17 cellular contexts compared by ENCODE assay signal in the genomic region with DNA sequence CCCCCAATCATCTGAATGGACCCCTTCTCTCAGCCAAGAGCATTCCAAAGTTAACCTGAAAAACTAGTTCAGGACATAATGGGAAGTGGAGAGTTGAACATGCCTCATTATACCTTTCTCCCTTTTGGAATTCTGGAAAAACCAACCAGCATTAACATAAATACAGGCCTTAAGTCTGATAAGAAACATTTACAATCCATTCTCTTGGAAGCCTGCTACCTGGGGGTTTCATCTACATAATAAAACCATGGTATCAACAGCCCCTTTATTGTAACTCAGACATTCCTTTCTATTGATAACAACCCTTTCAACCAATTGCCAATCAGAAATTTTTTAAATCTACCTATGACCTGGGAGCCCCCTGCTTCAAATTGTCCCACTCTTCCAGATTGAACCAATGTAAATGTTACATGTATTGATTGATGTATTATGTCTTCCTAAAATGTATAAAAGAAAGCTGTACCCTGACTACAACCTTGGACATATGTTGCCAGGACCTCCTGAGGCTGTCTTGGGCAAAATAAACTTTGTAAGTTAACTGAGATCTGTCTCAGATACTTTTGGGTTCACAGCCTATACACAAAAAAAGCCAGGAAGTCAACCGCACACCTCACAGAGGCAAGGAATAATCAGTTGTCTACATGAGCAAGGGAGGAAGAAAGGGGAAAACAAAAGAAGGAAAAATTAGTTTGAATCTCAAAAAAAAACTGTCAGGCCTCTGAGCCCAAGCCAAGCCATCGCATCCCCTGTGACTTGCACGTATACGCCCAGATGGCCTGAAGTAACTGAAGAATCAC. TPM values are rescaled to one million over a fixed set of nuclear protein-coding genes. Genes with fewer than 3 reads are reported as not detected.
A peak's percentile ranks its signal among the peaks of the same experiment; 100 is the strongest.
DNase-seq lines count a peak whose midpoint lies in the region; ATAC-seq and TF ChIP-seq lines count a peak whose summit lies in the region.
"Had no signal": no experiment of that assay in that cellular context is flagged by ENCODE, and none has a peak within 500 bp of the region (broad histone marks: within the 10 kb centered on the region; RNA-seq: fewer than 3 reads in every experiment).

No MANE protein-coding gene starts in this region.

- H3K9me3 Mint-ChIP-seq in WTC11 = no peaks in the 10 kb centered on the region; the same call in 1 of the 2 replicates
- H3K9me3 Mint-ChIP-seq: CD8-positive, alpha-beta T cell had no signal

- POLR2A ChIA-PET in WTC11 (lab: Charles Lee) = no interaction called here

- H3K36me3 ChIP-seq in H7 (replicated peaks; ENCODE audit: control insufficient read depth, insufficient read depth, low read length) = peaks cover 6% of the 10 kb centered on the region

- H3K36me3 Mint-ChIP-seq in WTC11 = peaks cover 45% of the 10 kb centered on the region
- H3K36me3 Mint-ChIP-seq: CD14-positive monocyte; CD8-positive, alpha-beta T cell had no signal

- H3K4me3 Mint-ChIP-seq in WTC11 = peak overlapping the region; percentile 99
- H3K4me3 Mint-ChIP-seq: CD14-positive monocyte; CD8-positive, alpha-beta T cell had no signal

- CTCF ChIA-PET in WTC11 (lab: Charles Lee) = no interaction called here

- ATAC-seq in WTC11 (peak; percentile 76), HG03378 (IDR thresholded peaks at IDR 0.05; ENCODE audit: unreplicated experiment) (no peak)
- ATAC-seq: CD8-positive, alpha-beta T cell; HCT116 had no signal

- DNase-seq in H7 = no peak
- no peak for DNase-seq in WTC11 (ENCODE audit: low spot score)
- DNase-seq in AG08396 (ENCODE audit: low spot score) = no peak
- no peak for DNase-seq in mucosa of gallbladder (ENCODE audit: low spot score)
- no peak for DNase-seq in cortex of kidney (lab: John Stamatoyannopoulos, UW)
- DNase-seq: CD8-positive, alpha-beta T cell; COR-L47; DMS153; DMS79 treated with DMSO at 0.1 percent for 48 hours; EL; GF-D8; GM23248; Karpas-422 had no signal

- H3K27ac Mint-ChIP-seq in WTC11 = peak overlapping the region; percentile 94
- H3K27ac Mint-ChIP-seq: CD14-positive monocyte; CD8-positive, alpha-beta T cell had no signal

- peaks cover 7% of the 10 kb centered on the region; the same call in 1 of the 2 replicates for H3K27me3 Mint-ChIP-seq in WTC11 (ENCODE audit: low read depth)

- peaks cover 59% of the 10 kb centered on the region for H3K4me1 Mint-ChIP-seq in WTC11
- H3K4me1 Mint-ChIP-seq: CD14-positive monocyte had no signal

- no peaks in the 10 kb centered on the region for H3K27me3 ChIP-seq in H7 (ENCODE audit: control insufficient read depth, insufficient read depth, low read length)

- H3K4me3 ChIP-seq in H7 (ENCODE audit: insufficient read depth, low read depth, low read length) (peak overlapping the region; percentile 10; the same call in 1 of the 2 replicates), iPS-11a (ENCODE audit: low read depth, low read length) (peak overlapping the region; percentile 18)
- H3K4me3 ChIP-seq: GM23248 had no signal

- no peak for TF ChIP-seq CTCF in WTC11 (IDR thresholded peaks at IDR 0.05)

TF ChIP-seq in WTC11, 78 proteins besides CTCF, POLR2A, EP300 and RAD21:
- TF ChIP-seq, protein P1, sequence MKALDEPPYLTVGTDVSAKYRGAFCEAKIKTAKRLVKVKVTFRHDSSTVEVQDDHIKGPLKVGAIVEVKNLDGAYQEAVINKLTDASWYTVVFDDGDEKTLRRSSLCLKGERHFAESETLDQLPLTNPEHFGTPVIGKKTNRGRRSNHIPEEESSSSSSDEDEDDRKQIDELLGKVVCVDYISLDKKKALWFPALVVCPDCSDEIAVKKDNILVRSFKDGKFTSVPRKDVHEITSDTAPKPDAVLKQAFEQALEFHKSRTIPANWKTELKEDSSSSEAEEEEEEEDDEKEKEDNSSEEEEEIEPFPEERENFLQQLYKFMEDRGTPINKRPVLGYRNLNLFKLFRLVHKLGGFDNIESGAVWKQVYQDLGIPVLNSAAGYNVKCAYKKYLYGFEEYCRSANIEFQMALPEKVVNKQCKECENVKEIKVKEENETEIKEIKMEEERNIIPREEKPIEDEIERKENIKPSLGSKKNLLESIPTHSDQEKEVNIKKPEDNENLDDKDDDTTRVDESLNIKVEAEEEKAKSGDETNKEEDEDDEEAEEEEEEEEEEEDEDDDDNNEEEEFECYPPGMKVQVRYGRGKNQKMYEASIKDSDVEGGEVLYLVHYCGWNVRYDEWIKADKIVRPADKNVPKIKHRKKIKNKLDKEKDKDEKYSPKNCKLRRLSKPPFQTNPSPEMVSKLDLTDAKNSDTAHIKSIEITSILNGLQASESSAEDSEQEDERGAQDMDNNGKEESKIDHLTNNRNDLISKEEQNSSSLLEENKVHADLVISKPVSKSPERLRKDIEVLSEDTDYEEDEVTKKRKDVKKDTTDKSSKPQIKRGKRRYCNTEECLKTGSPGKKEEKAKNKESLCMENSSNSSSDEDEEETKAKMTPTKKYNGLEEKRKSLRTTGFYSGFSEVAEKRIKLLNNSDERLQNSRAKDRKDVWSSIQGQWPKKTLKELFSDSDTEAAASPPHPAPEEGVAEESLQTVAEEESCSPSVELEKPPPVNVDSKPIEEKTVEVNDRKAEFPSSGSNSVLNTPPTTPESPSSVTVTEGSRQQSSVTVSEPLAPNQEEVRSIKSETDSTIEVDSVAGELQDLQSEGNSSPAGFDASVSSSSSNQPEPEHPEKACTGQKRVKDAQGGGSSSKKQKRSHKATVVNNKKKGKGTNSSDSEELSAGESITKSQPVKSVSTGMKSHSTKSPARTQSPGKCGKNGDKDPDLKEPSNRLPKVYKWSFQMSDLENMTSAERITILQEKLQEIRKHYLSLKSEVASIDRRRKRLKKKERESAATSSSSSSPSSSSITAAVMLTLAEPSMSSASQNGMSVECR (CRISPR knock-in tag; IDR thresholded peaks at IDR 0.05; ENCODE audit: borderline replicate concordance) = no peak
- TF ChIP-seq, protein P2, sequence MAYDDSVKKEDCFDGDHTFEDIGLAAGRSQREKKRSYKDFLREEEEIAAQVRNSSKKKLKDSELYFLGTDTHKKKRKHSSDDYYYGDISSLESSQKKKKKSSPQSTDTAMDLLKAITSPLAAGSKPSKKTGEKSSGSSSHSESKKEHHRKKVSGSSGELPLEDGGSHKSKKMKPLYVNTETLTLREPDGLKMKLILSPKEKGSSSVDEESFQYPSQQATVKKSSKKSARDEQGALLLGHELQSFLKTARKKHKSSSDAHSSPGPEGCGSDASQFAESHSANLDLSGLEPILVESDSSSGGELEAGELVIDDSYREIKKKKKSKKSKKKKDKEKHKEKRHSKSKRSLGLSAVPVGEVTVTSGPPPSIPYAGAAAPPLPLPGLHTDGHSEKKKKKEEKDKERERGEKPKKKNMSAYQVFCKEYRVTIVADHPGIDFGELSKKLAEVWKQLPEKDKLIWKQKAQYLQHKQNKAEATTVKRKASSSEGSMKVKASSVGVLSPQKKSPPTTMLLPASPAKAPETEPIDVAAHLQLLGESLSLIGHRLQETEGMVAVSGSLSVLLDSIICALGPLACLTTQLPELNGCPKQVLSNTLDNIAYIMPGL (CRISPR knock-in tag; IDR thresholded peaks at IDR 0.05) = no peak
- TF ChIP-seq, protein P3, sequence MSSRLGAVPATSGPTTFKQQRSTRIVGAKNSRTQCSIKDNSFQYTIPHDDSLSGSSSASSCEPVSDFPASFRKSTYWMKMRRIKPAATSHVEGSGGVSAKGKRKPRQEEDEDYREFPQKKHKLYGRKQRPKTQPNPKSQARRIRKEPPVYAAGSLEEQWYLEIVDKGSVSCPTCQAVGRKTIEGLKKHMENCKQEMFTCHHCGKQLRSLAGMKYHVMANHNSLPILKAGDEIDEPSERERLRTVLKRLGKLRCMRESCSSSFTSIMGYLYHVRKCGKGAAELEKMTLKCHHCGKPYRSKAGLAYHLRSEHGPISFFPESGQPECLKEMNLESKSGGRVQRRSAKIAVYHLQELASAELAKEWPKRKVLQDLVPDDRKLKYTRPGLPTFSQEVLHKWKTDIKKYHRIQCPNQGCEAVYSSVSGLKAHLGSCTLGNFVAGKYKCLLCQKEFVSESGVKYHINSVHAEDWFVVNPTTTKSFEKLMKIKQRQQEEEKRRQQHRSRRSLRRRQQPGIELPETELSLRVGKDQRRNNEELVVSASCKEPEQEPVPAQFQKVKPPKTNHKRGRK (CRISPR knock-in tag; IDR thresholded peaks at IDR 0.05; ENCODE audit: borderline replicate concordance) = no peak
TF ChIP-seq in WTC11: peak in this region for 0.

RNA-seq across cellular contexts. Expression of a gene that starts 17.6 kb away (rescaled TPM):
- 2.0 and 10.8 TPM in 2 replicates for total RNA-seq in H7 (2014; rRNA removed; shearing (Covaris generic))
- total RNA-seq in WTC11 (2021) (1.7 to 1.9 TPM (median 1.7 TPM) in 3 replicates), mucosa of gallbladder (3.4 TPM)
- total RNA-seq: CD8-positive, alpha-beta T cell had no signal
